12 cellular contexts compared by ENCODE assay signal in genomic region chr12:121719926-121720414, GRCh38. TPM values are rescaled to one million over a fixed set of nuclear protein-coding genes. Genes with fewer than 3 reads are reported as not detected.
DNase-seq lines count a peak whose midpoint lies in the region; ATAC-seq and TF ChIP-seq lines count a peak whose summit lies in the region.
"Had no signal": no experiment of that assay in that cellular context is flagged by ENCODE, and none has a peak within 500 bp of the region (broad histone marks: within the 10 kb centered on the region; RNA-seq: fewer than 3 reads in every experiment).

No MANE protein-coding gene starts in this region.

- peaks cover 21% of the 10 kb centered on the region for H3K79me2 ChIP-seq in hepatocyte

- H3K4me3 ChIP-seq in adipocyte (ENCODE audit: low read length) (no peak overlapping the region), hepatocyte (no peak overlapping the region), uterus (no peak overlapping the region)

- no peak overlapping the region for H3K27ac ChIP-seq in hepatocyte
- H3K27ac ChIP-seq in uterus: peak overlapping the region; percentile 0 to 52

- H3K9me3 ChIP-seq in adipocyte (ENCODE audit: control insufficient read depth, low read length): no peaks in the 10 kb centered on the region
- H3K9me3 ChIP-seq in hepatocyte (ENCODE audit: low read depth): no peaks in the 10 kb centered on the region
- H3K9me3 ChIP-seq in uterus: no peaks in the 10 kb centered on the region

- TF ChIP-seq CTCF in activated CD8-positive, alpha-beta T cell treated with anti-CD3 and anti-CD28 coated beads for 36 hours (IDR thresholded peaks at IDR 0.05): no peak
- no peak for TF ChIP-seq CTCF in hepatocyte (IDR thresholded peaks at IDR 0.05; ENCODE audit: poor library complexity)
- TF ChIP-seq CTCF in uterus (IDR thresholded peaks at IDR 0.05): no peak

- H3K27me3 Mint-ChIP-seq in activated CD8-positive, alpha-beta T cell treated with anti-CD3 and anti-CD28 coated beads for 36 hours: no peaks in the 10 kb centered on the region
- H3K27me3 Mint-ChIP-seq in activated CD8-positive, alpha-beta T cell treated with anti-CD3 and anti-CD28 coated beads, Interleukin-2, amount 10 ng/mL, durations not matched to agents 7 days and 5 days (ENCODE audit: low read depth): no peaks in the 10 kb centered on the region
- no peaks in the 10 kb centered on the region for H3K27me3 Mint-ChIP-seq in activated CD4-positive, alpha-beta memory T cell treated with anti-CD3 and anti-CD28 coated beads, Interleukin-2, amount 10 ng/mL, durations not matched to agents 7 days and 5 days

- no peak overlapping the region for H2AFZ ChIP-seq in hepatocyte

- H3K9me3 Mint-ChIP-seq in activated CD8-positive, alpha-beta T cell treated with anti-CD3 and anti-CD28 coated beads for 36 hours: no peaks in the 10 kb centered on the region
- no peaks in the 10 kb centered on the region for H3K9me3 Mint-ChIP-seq in activated CD8-positive, alpha-beta T cell treated with anti-CD3 and anti-CD28 coated beads, Interleukin-2, amount 10 ng/mL, durations not matched to agents 7 days and 5 days (ENCODE audit: insufficient read depth)
- no peaks in the 10 kb centered on the region for H3K9me3 Mint-ChIP-seq in activated CD4-positive, alpha-beta memory T cell treated with anti-CD3 and anti-CD28 coated beads, Interleukin-2, amount 10 ng/mL, durations not matched to agents 7 days and 5 days
- H3K9me3 Mint-ChIP-seq: T-helper 1 cell treated with Interleukin-12 subunit alpha and Interleukin-12 subunit beta and Interleukin-4 antibody, amounts not matched to agents 30 μg/mL and 1 μg/mL, for 36 hours had no signal

- CTCF ChIA-PET in activated CD8-positive, alpha-beta T cell treated with anti-CD3 and anti-CD28 coated beads for 36 hours (lab: Charles Lee): interaction anchor here (1.0 to 4.7 kb wide), 4 partner anchors 9 to 92 kb away, joined by 3 to 27 read pairs (median 4); partner anchors contain the start of gene RHOF
- CTCF ChIA-PET in activated CD8-positive, alpha-beta T cell treated with anti-CD3 and anti-CD28 coated beads, Interleukin-2, amount 10 ng/mL, durations not matched to agents 7 days and 5 days (lab: Charles Lee): interaction anchor here (0.7 to 2.3 kb wide), 4 partner anchors 8 to 74 kb away, joined by 3 to 13 read pairs (median 4); partner anchors contain the start of gene RHOF
- CTCF ChIA-PET in activated CD4-positive, alpha-beta memory T cell treated with anti-CD3 and anti-CD28 coated beads, Interleukin-2, amount 10 ng/mL, durations not matched to agents 7 days and 5 days (lab: Charles Lee): interaction anchor here (1.4 kb wide), 1 partner anchor 8 kb away, joined by 3 read pairs; no protein-coding TSS in a partner anchor

- no peak overlapping the region for H3K27ac Mint-ChIP-seq in activated CD8-positive, alpha-beta T cell treated with anti-CD3 and anti-CD28 coated beads for 36 hours
- no peak overlapping the region for H3K27ac Mint-ChIP-seq in activated CD8-positive, alpha-beta T cell treated with anti-CD3 and anti-CD28 coated beads, Interleukin-2, amount 10 ng/mL, durations not matched to agents 7 days and 5 days
- H3K27ac Mint-ChIP-seq in activated CD4-positive, alpha-beta memory T cell treated with anti-CD3 and anti-CD28 coated beads, Interleukin-2, amount 10 ng/mL, durations not matched to agents 7 days and 5 days: no peak overlapping the region
- H3K27ac Mint-ChIP-seq: T-helper 1 cell treated with Interleukin-12 subunit alpha and Interleukin-12 subunit beta and Interleukin-4 antibody, amounts not matched to agents 30 μg/mL and 1 μg/mL, for 36 hours had no signal

- no peak overlapping the region for H3K9ac ChIP-seq in adipocyte (ENCODE audit: low read length)

- POLR2A ChIA-PET in activated CD8-positive, alpha-beta T cell treated with anti-CD3 and anti-CD28 coated beads for 36 hours (lab: Charles Lee): no interaction called here
- POLR2A ChIA-PET in activated CD8-positive, alpha-beta T cell treated with anti-CD3 and anti-CD28 coated beads, Interleukin-2, amount 10 ng/mL, durations not matched to agents 7 days and 5 days (lab: Charles Lee): no interaction called here
- POLR2A ChIA-PET in activated CD4-positive, alpha-beta memory T cell treated with anti-CD3 and anti-CD28 coated beads, Interleukin-2, amount 10 ng/mL, durations not matched to agents 7 days and 5 days (lab: Charles Lee): no interaction called here

- H3K36me3 ChIP-seq in adipocyte (ENCODE audit: control insufficient read depth, insufficient read depth, low read length, severe bottlenecking) (no peaks in the 10 kb centered on the region), hepatocyte (replicated peaks; ENCODE audit: insufficient read depth, low read depth) (no peaks in the 10 kb centered on the region), uterus (no peaks in the 10 kb centered on the region)

- H3K4me1 ChIP-seq in adipocyte (ENCODE audit: control insufficient read depth, insufficient read depth, low read length) (peaks cover 6% of the 10 kb centered on the region), hepatocyte (ENCODE audit: insufficient read depth) (no peaks in the 10 kb centered on the region), uterus (peaks cover 0 to 5% of the 10 kb centered on the region in 2 donors)

- H3K27me3 ChIP-seq in adipocyte (replicated peaks; ENCODE audit: control insufficient read depth, insufficient read depth, low read length) (no peaks in the 10 kb centered on the region), hepatocyte (no peaks in the 10 kb centered on the region), uterus (no peaks in the 10 kb centered on the region)

- intact Hi-C loops in activated CD8-positive, alpha-beta T cell treated with anti-CD3 and anti-CD28 coated beads for 36 hours (cut with micrococcal nuclease): no loop called here
- intact Hi-C loops in uterus (cut with DNase I; ENCODE audit: low total_unique reads): no loop called here

- TF ChIP-seq POLR2A in uterus (IDR thresholded peaks at IDR 0.05): no peak

- H3K4me3 Mint-ChIP-seq in activated CD8-positive, alpha-beta T cell treated with anti-CD3 and anti-CD28 coated beads for 36 hours: no peak overlapping the region
- H3K4me3 Mint-ChIP-seq in activated CD8-positive, alpha-beta T cell treated with anti-CD3 and anti-CD28 coated beads, Interleukin-2, amount 10 ng/mL, durations not matched to agents 7 days and 5 days: no peak overlapping the region
- no peak overlapping the region for H3K4me3 Mint-ChIP-seq in activated CD4-positive, alpha-beta memory T cell treated with anti-CD3 and anti-CD28 coated beads, Interleukin-2, amount 10 ng/mL, durations not matched to agents 7 days and 5 days
- H3K4me3 Mint-ChIP-seq: T-helper 1 cell treated with Interleukin-12 subunit alpha and Interleukin-12 subunit beta and Interleukin-4 antibody, amounts not matched to agents 30 μg/mL and 1 μg/mL, for 36 hours had no signal

- DNase-seq in activated CD8-positive, alpha-beta T cell treated with anti-CD3 and anti-CD28 coated beads for 36 hours: peak; percentile 12
- DNase-seq in activated CD8-positive, alpha-beta T cell treated with anti-CD3 and anti-CD28 coated beads, Interleukin-2, amount 10 ng/mL, durations not matched to agents 7 days and 5 days: no peak
- DNase-seq in adipocyte (ENCODE audit: low read depth) (peak; percentile 83), hepatocyte (ENCODE audit: low spot score) (peak; percentile 40), uterus (peak; percentile 40 to 42), NCI-H187 (lab: John Stamatoyannopoulos, UW) (no peak), SKM-1 (lab: John Stamatoyannopoulos, UW; ENCODE audit: unreplicated experiment) (no peak)
- DNase-seq in activated CD4-positive, alpha-beta memory T cell treated with anti-CD3 and anti-CD28 coated beads, Interleukin-2, amount 10 ng/mL, durations not matched to agents 7 days and 5 days: no peak
- DNase-seq: 8988T, activated T-cell treated with anti-CD3 and anti-CD28 coated beads for 4 hours, Kasumi-1 had no signal

- no peaks in the 10 kb centered on the region for H3K9me2 ChIP-seq in hepatocyte (replicated peaks; ENCODE audit: insufficient read depth)

- 61% methylated on average over 14 of the region's 14 CpGs for WGBS in hepatocyte (ENCODE audit: low lambda C conversion rate, missing lambda C conversion rate)

- no peak overlapping the region for H3K4me2 ChIP-seq in hepatocyte

- H3K4me1 Mint-ChIP-seq in activated CD8-positive, alpha-beta T cell treated with anti-CD3 and anti-CD28 coated beads for 36 hours (ENCODE audit: low read depth): peaks cover 12% of the 10 kb centered on the region
- peaks cover 10% of the 10 kb centered on the region for H3K4me1 Mint-ChIP-seq in activated CD8-positive, alpha-beta T cell treated with anti-CD3 and anti-CD28 coated beads, Interleukin-2, amount 10 ng/mL, durations not matched to agents 7 days and 5 days (ENCODE audit: low read depth)
- peaks cover 6% of the 10 kb centered on the region for H3K4me1 Mint-ChIP-seq in activated CD4-positive, alpha-beta memory T cell treated with anti-CD3 and anti-CD28 coated beads, Interleukin-2, amount 10 ng/mL, durations not matched to agents 7 days and 5 days

- peak; percentile 34 for ATAC-seq in activated CD8-positive, alpha-beta T cell treated with anti-CD3 and anti-CD28 coated beads for 36 hours
- ATAC-seq in activated CD8-positive, alpha-beta T cell treated with anti-CD3 and anti-CD28 coated beads, Interleukin-2, amount 10 ng/mL, durations not matched to agents 7 days and 5 days: no peak

- H4K20me1 ChIP-seq in hepatocyte (ENCODE audit: insufficient read depth, poor library complexity, severe bottlenecking): no peaks in the 10 kb centered on the region

- peaks cover 6% of the 10 kb centered on the region for H3K36me3 Mint-ChIP-seq in activated CD8-positive, alpha-beta T cell treated with anti-CD3 and anti-CD28 coated beads for 36 hours (ENCODE audit: low read depth)
- peaks cover 12% of the 10 kb centered on the region for H3K36me3 Mint-ChIP-seq in activated CD8-positive, alpha-beta T cell treated with anti-CD3 and anti-CD28 coated beads, Interleukin-2, amount 10 ng/mL, durations not matched to agents 7 days and 5 days (ENCODE audit: low read depth)
- no peaks in the 10 kb centered on the region for H3K36me3 Mint-ChIP-seq in activated CD4-positive, alpha-beta memory T cell treated with anti-CD3 and anti-CD28 coated beads, Interleukin-2, amount 10 ng/mL, durations not matched to agents 7 days and 5 days (ENCODE audit: low read depth)

RNA-seq across cellular contexts. Expression of gene TMEM120B, which starts 7.4 kb away (rescaled TPM):
- total RNA-seq in activated CD8-positive, alpha-beta T cell treated with anti-CD3 and anti-CD28 coated beads for 36 hours: 10 to 100 TPM; 11.7 to 12.7 TPM
- total RNA-seq in activated CD8-positive, alpha-beta T cell treated with anti-CD3 and anti-CD28 coated beads, Interleukin-2, amount 10 ng/mL, durations not matched to agents 7 days and 5 days: 1 to 10 TPM; 7.6 to 8.2 TPM
- total RNA-seq in hepatocyte (4.7 and 9.5 TPM in 2 replicates), uterus (10 to 100 TPM in 3 of 4 donors, 1 to 10 TPM in 1; 1.0 to 35.2 (median 19.6) TPM)
- polyA plus RNA-seq in hepatocyte: 5.5 and 11.5 TPM in 2 replicates
- total RNA-seq in activated CD4-positive, alpha-beta memory T cell treated with anti-CD3 and anti-CD28 coated beads, Interleukin-2, amount 10 ng/mL, durations not matched to agents 7 days and 5 days: 1 to 10 TPM; 5.1 to 5.8 TPM

RNA-seq across cellular contexts. Expression of gene MORN3, which starts 50.5 kb away (rescaled TPM):
- 1 to 10 TPM in 1 of 2 experiments, under 1 TPM in 1; 0.51 to 1.1 TPM for total RNA-seq in activated CD8-positive, alpha-beta T cell treated with anti-CD3 and anti-CD28 coated beads for 36 hours
- total RNA-seq in activated CD8-positive, alpha-beta T cell treated with anti-CD3 and anti-CD28 coated beads, Interleukin-2, amount 10 ng/mL, durations not matched to agents 7 days and 5 days: under 1 TPM; 0.26 to 0.37 TPM
- total RNA-seq in hepatocyte: 0.27 and 0.68 TPM in 2 replicates
- polyA plus RNA-seq in hepatocyte: 0.10 and 1.3 TPM in 2 replicates
- 1 to 10 TPM in 1 of 4 donors, under 1 TPM in 1, not detected in 2; 0.27 to 1.9 TPM for total RNA-seq in uterus
- total RNA-seq in activated CD4-positive, alpha-beta memory T cell treated with anti-CD3 and anti-CD28 coated beads, Interleukin-2, amount 10 ng/mL, durations not matched to agents 7 days and 5 days: 1 to 10 TPM; 3.6 to 4.2 TPM

Comparison
In these comparisons a context has a peak if more than half of its experiments do, and no peak if none do; other contexts are left out.
1. DNase-seq: peak in activated CD8-positive, alpha-beta T cell treated with anti-CD3 and anti-CD28 coated beads for 36 hours (single experiment), adipocyte (single experiment), hepatocyte (single experiment) and uterus (2 of 2); none in activated CD8-positive, alpha-beta T cell treated with anti-CD3 and anti-CD28 coated beads, Interleukin-2, amount 10 ng/mL, durations not matched to agents 7 days and 5 days (single experiment), NCI-H187 (0 of 2), SKM-1 (single experiment) and activated CD4-positive, alpha-beta memory T cell treated with anti-CD3 and anti-CD28 coated beads, Interleukin-2, amount 10 ng/mL, durations not matched to agents 7 days and 5 days (single experiment).